In the genomic region with DNA sequence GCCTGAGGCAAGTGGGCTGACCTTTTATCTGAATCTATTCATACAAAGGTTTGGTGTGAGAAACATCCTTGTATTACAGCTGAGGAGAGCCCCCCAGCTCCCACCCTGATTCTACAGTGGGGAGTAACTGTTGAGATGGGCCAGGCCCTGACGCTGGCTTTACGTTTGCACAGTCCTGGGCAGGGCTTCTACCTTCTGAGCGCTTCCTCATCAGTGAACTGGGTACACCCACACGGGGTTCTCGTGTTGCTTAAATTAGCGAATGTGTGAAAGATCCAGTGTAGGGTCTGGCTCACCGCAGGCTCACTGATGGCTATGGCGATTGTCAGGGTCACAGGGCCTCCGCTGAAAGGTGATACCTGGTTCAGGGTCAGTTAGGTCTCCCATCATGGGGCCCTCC, we compare ENCODE assay signal across 18 cellular contexts. TPM values are rescaled to one million over a fixed set of nuclear protein-coding genes. Genes with fewer than 3 reads are reported as not detected.
DNase-seq lines count a peak whose midpoint lies in the region; ATAC-seq and TF ChIP-seq lines count a peak whose summit lies in the region.
"Had no signal": no experiment of that assay in that cellular context is flagged by ENCODE, and none has a peak within 500 bp of the region (broad histone marks: within the 10 kb centered on the region; RNA-seq: fewer than 3 reads in every experiment).

No MANE protein-coding gene starts in this region.

- H3K36me3 ChIP-seq in ascending aorta: peaks cover 57 to 69% of the 10 kb centered on the region in 2 donors

- no peaks in the 10 kb centered on the region for H3K27me3 ChIP-seq in ascending aorta
- H3K27me3 ChIP-seq: body of pancreas, vagina had no signal

- no peak overlapping the region for H3K4me3 Mint-ChIP-seq in activated naive CD4-positive, alpha-beta T cell treated with anti-CD3 and anti-CD28 coated beads, Interleukin-2, amount 10 ng/mL, durations not matched to agents 7 days and 5 days
- H3K4me3 Mint-ChIP-seq in dendritic cell treated with granulocyte-macrophage colony-stimulating factor and Interleukin-4, amounts not matched to agents 40 ng/mL and 50 ng/mL, for 4 days: no peak overlapping the region
- no peak overlapping the region for H3K4me3 Mint-ChIP-seq in stimulated activated naive B cell treated with anti-CD40 and anti-IgM and Interleukin-4, amounts not matched to agents 10 μg/mL and 1 μg/mL and 100 μg/mL, for 72 hours

- ATAC-seq in HG02938 (IDR thresholded peaks at IDR 0.05; ENCODE audit: unreplicated experiment) (peak; percentile 3), GM21737 (IDR thresholded peaks at IDR 0.05; ENCODE audit: unreplicated experiment) (no peak)
- ATAC-seq in stimulated activated naive B cell treated with anti-CD40 and anti-IgM and Interleukin-4, amounts not matched to agents 10 μg/mL and 1 μg/mL and 100 μg/mL, for 72 hours (replicated peaks): peak in 1 of 2 donors; percentile 12
- ATAC-seq: body of pancreas, mucosa of descending colon had no signal

- DNase-seq in activated naive CD4-positive, alpha-beta T cell treated with anti-CD3 and anti-CD28 coated beads, Interleukin-2, amount 10 ng/mL, durations not matched to agents 7 days and 5 days: no peak
- DNase-seq in activated naive CD4-positive, alpha-beta T cell treated with Interleukin-2 at 50 U/mL for 16 hours: no peak
- DNase-seq in stimulated activated naive B cell treated with anti-CD40 and anti-IgM and Interleukin-4, amounts not matched to agents 10 μg/mL and 1 μg/mL and 100 μg/mL, for 72 hours: no peak
- DNase-seq in NCI-H2107 treated with DMSO at 0.1 percent for 48 hours (lab: John Stamatoyannopoulos, UW; ENCODE audit: unreplicated experiment) (no peak), ascending aorta (ENCODE audit: low spot score in 2 of 2) (no peak)
- DNase-seq: body of pancreas; mucosa of descending colon; NCI-H146; Right ventricle myocardium superior; stimulated activated naive CD4-positive, alpha-beta T cell treated with Interleukin-2 at 50 U/mL for 16 hours; T-helper 2 cell had no signal

- intact Hi-C loops in dendritic cell treated with granulocyte-macrophage colony-stimulating factor and Interleukin-4, amounts not matched to agents 40 ng/mL and 50 ng/mL, for 4 days (cut with micrococcal nuclease): no loop called here
- intact Hi-C loops in ascending aorta (cut with DNase I): no loop called here

- H3K4me1 Mint-ChIP-seq in activated naive CD4-positive, alpha-beta T cell treated with anti-CD3 and anti-CD28 coated beads, Interleukin-2, amount 10 ng/mL, durations not matched to agents 7 days and 5 days: peaks cover 12% of the 10 kb centered on the region
- no peaks in the 10 kb centered on the region for H3K4me1 Mint-ChIP-seq in dendritic cell treated with granulocyte-macrophage colony-stimulating factor and Interleukin-4, amounts not matched to agents 40 ng/mL and 50 ng/mL, for 4 days (ENCODE audit: low read depth)
- H3K4me1 Mint-ChIP-seq in stimulated activated naive B cell treated with anti-CD40 and anti-IgM and Interleukin-4, amounts not matched to agents 10 μg/mL and 1 μg/mL and 100 μg/mL, for 72 hours: peaks cover 11% of the 10 kb centered on the region in 2 donors

- H3K27ac Mint-ChIP-seq in activated naive CD4-positive, alpha-beta T cell treated with anti-CD3 and anti-CD28 coated beads, Interleukin-2, amount 10 ng/mL, durations not matched to agents 7 days and 5 days: peak overlapping the region; percentile 76
- peak overlapping the region; percentile 48 for H3K27ac Mint-ChIP-seq in dendritic cell treated with granulocyte-macrophage colony-stimulating factor and Interleukin-4, amounts not matched to agents 40 ng/mL and 50 ng/mL, for 4 days
- H3K27ac Mint-ChIP-seq in stimulated activated naive B cell treated with anti-CD40 and anti-IgM and Interleukin-4, amounts not matched to agents 10 μg/mL and 1 μg/mL and 100 μg/mL, for 72 hours: peak overlapping the region; percentile 84

- H3K36me3 Mint-ChIP-seq in activated naive CD4-positive, alpha-beta T cell treated with anti-CD3 and anti-CD28 coated beads, Interleukin-2, amount 10 ng/mL, durations not matched to agents 7 days and 5 days: peaks cover 57% of the 10 kb centered on the region
- H3K36me3 Mint-ChIP-seq in dendritic cell treated with granulocyte-macrophage colony-stimulating factor and Interleukin-4, amounts not matched to agents 40 ng/mL and 50 ng/mL, for 4 days (ENCODE audit: low read depth): peaks cover 88% of the 10 kb centered on the region
- H3K36me3 Mint-ChIP-seq in stimulated activated naive B cell treated with anti-CD40 and anti-IgM and Interleukin-4, amounts not matched to agents 10 μg/mL and 1 μg/mL and 100 μg/mL, for 72 hours: peaks cover 43 to 51% of the 10 kb centered on the region in 2 donors

- no peaks in the 10 kb centered on the region for H3K9me3 Mint-ChIP-seq in activated naive CD4-positive, alpha-beta T cell treated with anti-CD3 and anti-CD28 coated beads, Interleukin-2, amount 10 ng/mL, durations not matched to agents 7 days and 5 days
- H3K9me3 Mint-ChIP-seq in dendritic cell treated with granulocyte-macrophage colony-stimulating factor and Interleukin-4, amounts not matched to agents 40 ng/mL and 50 ng/mL, for 4 days: no peaks in the 10 kb centered on the region
- no peaks in the 10 kb centered on the region for H3K9me3 Mint-ChIP-seq in stimulated activated naive B cell treated with anti-CD40 and anti-IgM and Interleukin-4, amounts not matched to agents 10 μg/mL and 1 μg/mL and 100 μg/mL, for 72 hours

- CTCF ChIA-PET in activated naive CD4-positive, alpha-beta T cell treated with anti-CD3 and anti-CD28 coated beads, Interleukin-2, amount 10 ng/mL, durations not matched to agents 7 days and 5 days (lab: Charles Lee): interaction anchor here (0.9 kb wide), 1 partner anchor 22 kb away, joined by 3 read pairs; no protein-coding TSS in a partner anchor

- no peak overlapping the region for H3K4me3 ChIP-seq in ascending aorta
- H3K4me3 ChIP-seq: body of pancreas, mucosa of descending colon, smooth muscle cell, vagina had no signal

- H3K9me3 ChIP-seq in ascending aorta: no peaks in the 10 kb centered on the region
- H3K9me3 ChIP-seq: body of pancreas, mucosa of descending colon, vagina had no signal

- H3K27ac ChIP-seq in ascending aorta: no peak overlapping the region
- H3K27ac ChIP-seq: body of pancreas, vagina had no signal

- no peaks in the 10 kb centered on the region for H3K4me1 ChIP-seq in ascending aorta
- H3K4me1 ChIP-seq: vagina had no signal

- TF ChIP-seq CTCF in ascending aorta (IDR thresholded peaks at IDR 0.05): no peak

- H3K27me3 Mint-ChIP-seq in activated naive CD4-positive, alpha-beta T cell treated with anti-CD3 and anti-CD28 coated beads, Interleukin-2, amount 10 ng/mL, durations not matched to agents 7 days and 5 days: no peaks in the 10 kb centered on the region
- no peaks in the 10 kb centered on the region for H3K27me3 Mint-ChIP-seq in dendritic cell treated with granulocyte-macrophage colony-stimulating factor and Interleukin-4, amounts not matched to agents 40 ng/mL and 50 ng/mL, for 4 days
- no peaks in the 10 kb centered on the region for H3K27me3 Mint-ChIP-seq in stimulated activated naive B cell treated with anti-CD40 and anti-IgM and Interleukin-4, amounts not matched to agents 10 μg/mL and 1 μg/mL and 100 μg/mL, for 72 hours

RNA-seq across cellular contexts. Expression of gene GHRL, which starts 7.3 kb away (rescaled TPM):
- total RNA-seq in ascending aorta: not detected
- total RNA-seq: fibroblast of lung, kidney epithelial cell, Right ventricle myocardium superior, smooth muscle cell, vagina had no signal

RNA-seq across cellular contexts. Expression of gene SEC13, which starts 20.8 kb away (rescaled TPM):
- total RNA-seq in ascending aorta: 63.0 TPM

RNA-seq across cellular contexts. Expression of gene TATDN2, which starts 51.8 kb away (rescaled TPM):
- total RNA-seq in ascending aorta: 29.1 TPM
